In the genomic region with DNA sequence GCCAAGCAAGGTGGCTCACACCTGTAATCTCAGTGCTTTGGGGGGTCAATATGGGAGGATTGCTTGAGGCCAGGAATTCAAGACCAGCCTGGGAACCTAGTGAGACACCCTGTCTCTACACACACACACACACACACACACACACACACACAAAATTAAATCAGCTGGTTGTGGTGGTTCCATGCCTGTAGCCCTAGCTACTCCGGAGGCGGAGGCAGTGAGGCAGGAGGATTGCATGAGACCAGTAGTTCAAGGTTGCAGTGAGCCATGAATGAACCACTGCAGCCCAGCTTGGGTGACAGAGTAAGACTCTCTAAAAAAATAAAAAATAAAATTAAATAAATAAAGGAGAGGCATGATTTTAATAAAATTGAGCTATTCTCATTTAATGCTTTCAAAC, we compare ENCODE assay signal across 23 cellular contexts.
"Had no signal": no experiment of that assay in that cellular context is flagged by ENCODE, and none has a peak within 500 bp of the region (broad histone marks: within the 10 kb centered on the region; RNA-seq: fewer than 3 reads in every experiment).

No MANE protein-coding gene starts in this region.

- H3K9me3 ChIP-seq: left ventricle myocardium inferior, lower lobe of right lung, suprapubic skin, thyroid gland, upper lobe of left lung, uterus had no signal

- H3K9me3 Mint-ChIP-seq: memory B cell, mesothelial cell of epicardium, natural killer cell, neural crest cell had no signal

- H3K4me1 ChIP-seq: uterus had no signal

- DNase-seq: effector CD4-positive, alpha-beta T cell; endodermal cell; foreskin keratinocyte; head of caudate nucleus; kidney; left cardiac atrium; left ventricle myocardium inferior; lower lobe of right lung; natural killer cell; posterior cingulate gyrus; stimulated activated CD4-positive, alpha-beta T cell treated with anti-CD3 and anti-CD28 coated beads, Interleukin-1b, Interleukin-23, amount 100 ng/mL, for 48 hours; stimulated activated CD4-positive, alpha-beta T cell treated with anti-CD3 and anti-CD28 coated beads, Interleukin-4, amount 100 ng/mL, for 24 hours; stimulated activated naive CD4-positive, alpha-beta T cell; upper lobe of left lung; uterus had no signal

- FAIRE-seq: endothelial cell of umbilical vein, kidney had no signal

- H3K27me3 ChIP-seq: foreskin keratinocyte, hepatocyte, suprapubic skin, thyroid gland, upper lobe of left lung, uterus had no signal

- H3K27ac Mint-ChIP-seq: endodermal cell, memory B cell had no signal

- H3K27me3 Mint-ChIP-seq: memory B cell had no signal

- H3K4me3 Mint-ChIP-seq: endodermal cell, memory B cell, mesothelial cell of epicardium, natural killer cell had no signal

- ATAC-seq: left cardiac atrium, lower lobe of right lung had no signal

- H3K36me3 Mint-ChIP-seq: natural killer cell had no signal

- H3K4me3 ChIP-seq: coronary artery, hepatocyte, left ventricle myocardium inferior, lower lobe of right lung, suprapubic skin, thyroid gland, upper lobe of left lung, uterus had no signal

- H3K36me3 ChIP-seq: left ventricle myocardium inferior, suprapubic skin, thyroid gland, uterus had no signal

- H2AFZ ChIP-seq: hepatocyte had no signal

- H3K27ac ChIP-seq: coronary artery, foreskin keratinocyte, hepatocyte, left ventricle myocardium inferior, lower lobe of right lung, suprapubic skin, thyroid gland, upper lobe of left lung, uterus had no signal
